16 cellular contexts compared by ENCODE assay signal in the genomic region with DNA sequence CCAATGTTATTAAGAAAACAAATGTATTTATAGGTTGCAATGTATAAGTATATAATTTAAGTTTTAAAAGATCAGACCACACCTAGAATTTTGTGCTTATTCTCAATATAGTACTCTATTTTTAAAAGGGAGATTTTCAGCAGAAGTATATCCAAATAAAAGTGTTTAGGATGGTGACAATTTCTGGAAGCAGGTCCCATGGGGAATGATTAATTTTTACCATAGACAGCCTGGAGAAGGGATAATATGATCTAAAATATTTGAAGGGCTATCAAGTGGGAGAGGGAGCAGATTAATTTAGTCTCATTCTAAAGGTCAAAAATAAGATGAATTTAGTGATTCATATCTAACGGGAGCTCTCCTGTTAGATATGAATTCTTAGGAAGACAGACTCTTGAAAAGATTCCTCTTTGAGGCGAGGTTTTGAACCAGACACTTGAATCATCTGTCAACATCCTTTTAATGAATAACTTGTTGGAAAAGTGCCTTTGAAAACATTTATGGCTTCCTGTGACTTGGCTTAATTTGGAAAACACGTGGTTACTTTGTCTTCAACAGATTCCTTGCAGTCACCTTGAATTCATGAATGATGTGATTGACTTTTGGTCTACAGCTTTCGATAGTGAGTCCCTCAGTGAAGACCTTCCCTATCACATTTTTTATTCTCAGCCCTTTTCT. TPM values are rescaled to one million over a fixed set of nuclear protein-coding genes. Genes with fewer than 3 reads are reported as not detected.
A peak's percentile ranks its signal among the peaks of the same experiment; 100 is the strongest.
DNase-seq lines count a peak whose midpoint lies in the region; ATAC-seq and TF ChIP-seq lines count a peak whose summit lies in the region.
"Had no signal": no experiment of that assay in that cellular context is flagged by ENCODE, and none has a peak within 500 bp of the region (broad histone marks: within the 10 kb centered on the region; RNA-seq: fewer than 3 reads in every experiment).

No MANE protein-coding gene starts in this region.

- in situ Hi-C loops in mammary epithelial cell (cut with MboI; ENCODE audit: low sequenced_read_pairs in 2 of 2): no loop called here

- no peak overlapping the region for H3K4me2 ChIP-seq in mammary epithelial cell (ENCODE audit: insufficient read depth, low read depth, low read length)

- no TSS peak for BruUV-seq in mammary epithelial cell (replicated peaks; lab: Mats Ljungman, UMichigan)

- CTCF ChIA-PET in mammary epithelial cell (lab: Charles Lee; ENCODE audit: low non-redundant PET): interaction anchor here (0.6 kb wide), 1 partner anchor 110 kb away, joined by 5 read pairs; no protein-coding TSS in a partner anchor

- H3K36me3 ChIP-seq in mammary epithelial cell (ENCODE audit: insufficient read depth, low read length): no peaks in the 10 kb centered on the region
- H3K36me3 ChIP-seq: BE2C, pancreas had no signal

- H3K79me2 ChIP-seq in mammary epithelial cell (ENCODE audit: insufficient read depth, low read length): no peaks in the 10 kb centered on the region

- intact Hi-C loops in mammary epithelial cell (cut with micrococcal nuclease): no loop called here

- H3K4me3 ChIP-seq in AG10803 (ENCODE audit: low read length) (no peak overlapping the region), LNCaP clone FGC (ENCODE audit: low read depth, low read length) (no peak overlapping the region), mammary epithelial cell (replicated peaks in 1 of 3; ENCODE audit: insufficient read depth in 1 of 3, low read depth in 2 of 3, low read length in 3 of 3) (no peak overlapping the region)
- H3K4me3 ChIP-seq: pancreas, SK-N-MC had no signal

- H3K9me3 ChIP-seq in mammary epithelial cell (replicated peaks; ENCODE audit: insufficient read depth, low read length): no peaks in the 10 kb centered on the region
- H3K9me3 ChIP-seq: BE2C, pancreas had no signal

- TF ChIP-seq CTCF in AG10803 (conservative IDR thresholded peaks at IDR 0.05; ENCODE audit: low read length) (no peak), LNCaP clone FGC (IDR thresholded peaks at IDR 0.05; ENCODE audit: control insufficient read depth, extremely low read depth, insufficient read depth) (no peak), mammary epithelial cell (conservative IDR thresholded peaks at IDR 0.05 in 1 of 2, IDR thresholded peaks at IDR 0.05 in 1 of 2; ENCODE audit: extremely low read depth in 1 of 2, insufficient read depth in 1 of 2, low read depth in 1 of 2, low read length in 2 of 2) (no peak)

- no peak overlapping the region for H3K9ac ChIP-seq in mammary epithelial cell (ENCODE audit: insufficient read depth, low read length)

- no peak overlapping the region for H3K27ac ChIP-seq in mammary epithelial cell (ENCODE audit: insufficient read depth, low read depth, low read length)
- H3K27ac ChIP-seq: pancreas, SK-N-MC had no signal

- H2AFZ ChIP-seq in mammary epithelial cell (ENCODE audit: low read depth, low read length): no peak overlapping the region

- H3K4me1 ChIP-seq in mammary epithelial cell (ENCODE audit: insufficient read depth, low read length): no peaks in the 10 kb centered on the region
- H3K4me1 ChIP-seq: BE2C, pancreas had no signal

- H3K27me3 ChIP-seq in mammary epithelial cell (ENCODE audit: insufficient read depth, low read length): no peaks in the 10 kb centered on the region
- H3K27me3 ChIP-seq: BE2C had no signal

- peak; percentile 29 for DNase-seq in AG10803 (ENCODE audit: low read depth)
- peak; percentile 47 for DNase-seq in LNCaP clone FGC (ENCODE audit: low read depth)
- peak; percentile 63 for DNase-seq in mammary epithelial cell
- peak; percentile 91 for DNase-seq in kidney glomerular epithelial cell (lab: John Stamatoyannopoulos, UW)
- no peak for DNase-seq in DMS153 treated with DMSO at 0.1 percent for 48 hours (lab: John Stamatoyannopoulos, UW; ENCODE audit: unreplicated experiment)
- no peak for DNase-seq in NCI-H345 (lab: John Stamatoyannopoulos, UW)
- DNase-seq in middle frontal gyrus (ENCODE audit: extremely low spot score, low spot score): no peak
- DNase-seq: activated T-cell treated with anti-CD3 and anti-CD28 coated beads, Interleukin-2, amount 50 U/mL, for 24 hours; BE2C; effector memory CD4-positive, alpha-beta T cell; pancreas; stimulated activated CD8-positive, alpha-beta memory T cell treated with anti-CD3 and anti-CD28 coated beads, Interleukin-4, amount 100 ng/mL, for 48 hours had no signal

- WGBS in mammary epithelial cell (ENCODE audit: low coverage, missing lambda C conversion rate): 25% methylated on average over 4 of the region's 4 CpGs

- no peaks in the 10 kb centered on the region for H4K20me1 ChIP-seq in mammary epithelial cell (ENCODE audit: insufficient read depth, low read length)

- dilution Hi-C loops in mammary epithelial cell (cut with HindIII; ENCODE audit: low sequenced_read_pairs): loop anchor here (25.0 kb wide), 1 partner anchor 222 kb away; the partner anchor contains the start of gene PCTP

- no peak for ATAC-seq in HG02763 (IDR thresholded peaks at IDR 0.05; ENCODE audit: unreplicated experiment)
- ATAC-seq: pancreas had no signal

RNA-seq across cellular contexts. Expression of gene SMIM36, which starts 29.3 kb away (rescaled TPM):
- not detected for total RNA-seq in mammary epithelial cell
- polyA plus RNA-seq in mammary epithelial cell: not detected
- not detected for polyA minus RNA-seq in mammary epithelial cell
- total RNA-seq: G401, pancreas, urinary bladder had no signal
- polyA plus RNA-seq: urinary bladder had no signal

Comparison
In these comparisons a context has a peak if more than half of its experiments do, and no peak if none do; other contexts are left out.
1. DNase-seq: peak in AG10803 (single experiment), LNCaP clone FGC (single experiment), mammary epithelial cell (single experiment) and kidney glomerular epithelial cell (single experiment); none in DMS153 treated with DMSO at 0.1 percent for 48 hours (single experiment), NCI-H345 (single experiment) and middle frontal gyrus (single experiment).